2 cellular contexts compared by ENCODE assay signal in genomic region chr9:127396808-127397721, GRCh38.
A peak's percentile ranks its signal among the peaks of the same experiment; 100 is the strongest.
TF ChIP-seq lines count a peak whose summit lies in the region.

SLC2A8 (plus strand) TSS chr9:127397169; CDS start chr9:127397231, 62 bp downstream.

TF ChIP-seq in HEK293, 187 proteins besides CTCF, POLR2A, EP300 and RAD21 (continued from another document and continues in another):
- TF ChIP-seq ZNF776 (tag by site-specific recombination; IDR thresholded peaks at IDR 0.05; ENCODE audit: borderline replicate concordance) (no peak), HOXA7 (CRISPR knock-in tag; IDR thresholded peaks at IDR 0.05; ENCODE audit: borderline replicate concordance) (no peak), ZNF148 (tag by site-specific recombination; IDR thresholded peaks at IDR 0.05; ENCODE audit: borderline replicate concordance) (no peak), ZNF530 (tag by site-specific recombination; IDR thresholded peaks at IDR 0.05; ENCODE audit: low read depth) (no peak), ZNF174 (tag by site-specific recombination; IDR thresholded peaks at IDR 0.05) (no peak), ZBTB17 (tag by site-specific recombination; IDR thresholded peaks at IDR 0.05) (no peak), PRDM1 (tag by site-specific recombination; IDR thresholded peaks at IDR 0.05) (no peak), ZNF561 (tag by site-specific recombination; IDR thresholded peaks at IDR 0.05; ENCODE audit: borderline replicate concordance) (0 out of 2 replicates have a peak, but pooled peaks have one; percentile 18), ZNF362 (tag by site-specific recombination; IDR thresholded peaks at IDR 0.05) (0 out of 2 replicates have a peak, but pooled peaks have one; percentile 44), ZNF280C (tag by site-specific recombination; IDR thresholded peaks at IDR 0.05) (no peak), SCRT2 (tag by site-specific recombination; IDR thresholded peaks at IDR 0.05) (0 out of 2 replicates have a peak, but pooled peaks have one; percentile 36), ZNF513 (tag by site-specific recombination; IDR thresholded peaks at IDR 0.05) (0 out of 2 replicates have a peak, but pooled peaks have one; percentile 26), ZNF658 (tag by site-specific recombination; IDR thresholded peaks at IDR 0.05) (no peak), ZNF76 (tag by site-specific recombination; IDR thresholded peaks at IDR 0.05; ENCODE audit: borderline replicate concordance, low read depth) (peak; percentile 18; the same call in 1 of the 2 replicates), MEIS1 (CRISPR knock-in tag; IDR thresholded peaks at IDR 0.05; ENCODE audit: borderline replicate concordance) (no peak)

TF ChIP-seq in SK-N-SH, 30 proteins besides CTCF, POLR2A, EP300 and RAD21 (continued from another document):
- no peak for TF ChIP-seq MXI1 (IDR thresholded peaks at IDR 0.05; ENCODE audit: low read depth, low read length)
- no peak for TF ChIP-seq MAX (IDR thresholded peaks at IDR 0.05; ENCODE audit: low read depth)
- peak; percentile 72 for TF ChIP-seq PBX3 (IDR thresholded peaks at IDR 0.05)
- TF ChIP-seq USF2 (IDR thresholded peaks at IDR 0.05; ENCODE audit: borderline replicate concordance, low read depth, low read length) = no peak
- no peak; the same call in 1 of the 2 replicates for TF ChIP-seq NRF1 (IDR thresholded peaks at IDR 0.05; ENCODE audit: low read depth, low read length)
- no peak for TF ChIP-seq GATA2 (CRISPR knock-in tag; IDR thresholded peaks at IDR 0.05)
- peak; percentile 89 for TF ChIP-seq TAF1 (IDR thresholded peaks at IDR 0.05; ENCODE audit: borderline replicate concordance, low read depth, low read length)
- TF ChIP-seq FOXJ3 (CRISPR knock-in tag; IDR thresholded peaks at IDR 0.05) = no peak
- peak; percentile 71; the same call in 1 of the 2 replicates for TF ChIP-seq SIN3A (IDR thresholded peaks at IDR 0.05; ENCODE audit: borderline replicate concordance, low read depth, low read length)
- TF ChIP-seq REST (IDR thresholded peaks at IDR 0.05; ENCODE audit: low read depth, low read length) = 0 out of 2 replicates have a peak, but pooled peaks have one; percentile 28
- TF ChIP-seq TEAD4 (IDR thresholded peaks at IDR 0.05; ENCODE audit: borderline replicate concordance, insufficient read depth) = no peak
- TF ChIP-seq JUND (IDR thresholded peaks at IDR 0.05) = no peak
- no peak for TF ChIP-seq RCOR1 (IDR thresholded peaks at IDR 0.05; ENCODE audit: low read length)
- no peak for TF ChIP-seq FOSL2 (IDR thresholded peaks at IDR 0.05; ENCODE audit: borderline replicate concordance, low read depth)
- peak; percentile 79 for TF ChIP-seq POLR2AphosphoS5 (IDR thresholded peaks at IDR 0.05; ENCODE audit: low read depth, low read length)
- TF ChIP-seq USF1 (IDR thresholded peaks at IDR 0.05; ENCODE audit: borderline replicate concordance, low read depth) = no peak
- TF ChIP-seq ELF1 (IDR thresholded peaks at IDR 0.05) = no peak
- TF ChIP-seq IRF3 (IDR thresholded peaks at IDR 0.05; ENCODE audit: low read depth, low read length) = peak; percentile 66
- no peak for TF ChIP-seq RXRA (IDR thresholded peaks at IDR 0.05; ENCODE audit: borderline replicate concordance, low read depth)
TF ChIP-seq in SK-N-SH: peak in this region for 9.
